In the genomic region with DNA sequence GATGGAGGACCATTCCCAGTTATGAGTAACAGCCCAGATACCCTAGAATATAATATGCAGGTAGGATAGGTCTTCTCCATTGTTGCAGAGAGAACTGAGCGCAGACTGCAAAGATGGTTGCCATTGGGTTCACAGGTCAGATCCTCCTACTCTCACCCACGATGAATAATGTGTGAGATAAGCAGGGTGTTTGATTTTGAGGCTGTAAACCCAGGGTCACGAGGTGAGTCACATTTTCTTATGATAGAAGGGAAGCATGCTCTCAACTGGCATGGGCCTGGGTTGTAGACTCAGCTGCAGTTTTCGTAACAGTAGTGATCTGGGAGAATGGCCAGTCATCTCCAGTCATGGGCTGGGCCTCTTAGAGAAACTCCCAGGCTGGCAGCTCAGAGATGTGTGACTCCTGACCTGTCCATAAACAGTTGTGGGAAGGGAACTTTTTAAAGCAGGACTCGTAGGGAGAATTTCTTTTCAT, we compare ENCODE assay signal across 10 cellular contexts.
DNase-seq lines count a peak whose midpoint lies in the region; ATAC-seq and TF ChIP-seq lines count a peak whose summit lies in the region.
"Had no signal": no experiment of that assay in that cellular context is flagged by ENCODE, and none has a peak within 500 bp of the region (broad histone marks: within the 10 kb centered on the region; RNA-seq: fewer than 3 reads in every experiment).

No MANE protein-coding gene starts in this region.

- H3K36me3 Mint-ChIP-seq in Caco-2 (ENCODE audit: insufficient read depth, unreplicated experiment), result no peaks in the 10 kb centered on the region
- H3K36me3 Mint-ChIP-seq in Calu3 (ENCODE audit: insufficient read depth, unreplicated experiment), result no peaks in the 10 kb centered on the region
- H3K36me3 Mint-ChIP-seq: mesothelial cell of epicardium had no signal

- H3K27ac Mint-ChIP-seq in Caco-2 (ENCODE audit: unreplicated experiment), result no peak overlapping the region
- H3K27ac Mint-ChIP-seq in Calu3 (ENCODE audit: unreplicated experiment), result no peak overlapping the region
- H3K27ac Mint-ChIP-seq: mesothelial cell of epicardium had no signal

- no peaks in the 10 kb centered on the region for H3K9me3 ChIP-seq in Caco-2

- H3K4me3 Mint-ChIP-seq in Caco-2 (ENCODE audit: unreplicated experiment) (no peak overlapping the region), Calu3 (ENCODE audit: low read depth, unreplicated experiment) (no peak overlapping the region)
- H3K4me3 Mint-ChIP-seq: mesothelial cell of epicardium had no signal

- no peaks in the 10 kb centered on the region for H3K27me3 ChIP-seq in Caco-2 (replicated peaks; ENCODE audit: control insufficient read depth, insufficient read depth, low read length)

- H3K4me1 ChIP-seq in Caco-2, result peaks cover 17% of the 10 kb centered on the region

- no peaks in the 10 kb centered on the region for H3K9me3 Mint-ChIP-seq in Caco-2 (ENCODE audit: unreplicated experiment)
- no peaks in the 10 kb centered on the region for H3K9me3 Mint-ChIP-seq in Calu3 (ENCODE audit: low read depth, unreplicated experiment)
- H3K9me3 Mint-ChIP-seq: mesothelial cell of epicardium had no signal

- DNase-seq in Caco-2 (peak; percentile 67 to 81), NOMO-1 treated with DMSO at 0.1 percent for 48 hours (lab: John Stamatoyannopoulos, UW; ENCODE audit: unreplicated experiment) (peak; percentile 43), renal cortical epithelial cell (ENCODE audit: low read depth) (peak; percentile 80), Calu3 (no peak), HK-2 (ENCODE audit: unreplicated experiment) (no peak), NCI-H774 (lab: John Stamatoyannopoulos, UW) (no peak)
- DNase-seq: KG1 had no signal

- H3K27me3 Mint-ChIP-seq in Caco-2 (ENCODE audit: insufficient read depth, unreplicated experiment), result no peaks in the 10 kb centered on the region
- no peaks in the 10 kb centered on the region for H3K27me3 Mint-ChIP-seq in Calu3 (ENCODE audit: unreplicated experiment)

- POLR2A ChIA-PET in Caco-2 (lab: Charles Lee), result no interaction called here

- H3K36me3 ChIP-seq in Caco-2 (ENCODE audit: control insufficient read depth, insufficient read depth, low read length), result no peaks in the 10 kb centered on the region

- ATAC-seq in esophagus mucosa (peak; percentile 47), GM21526 (IDR thresholded peaks at IDR 0.05; ENCODE audit: low FRiP score, unreplicated experiment) (no peak)

- intact Hi-C loops in Caco-2 (cut with micrococcal nuclease; ENCODE audit: unreplicated experiment) (loop anchor here (1.0 to 5.0 kb wide), 2 partner anchors 10 to 74 kb away; a partner anchor contains a TSS), Calu3 (cut with micrococcal nuclease; ENCODE audit: unreplicated experiment) (no loop called here)

- BruUV-seq in Caco-2 (replicated peaks; lab: Mats Ljungman, UMichigan) (no TSS peak), Calu3 (replicated peaks; lab: Mats Ljungman, UMichigan) (no TSS peak)

- no peak for TF ChIP-seq CTCF in Caco-2 (IDR thresholded peaks at IDR 0.05; ENCODE audit: insufficient read depth in 1 of 2, low read depth in 1 of 2, low read length in 1 of 2, severe bottlenecking in 1 of 2, unreplicated experiment in 1 of 2)
- no peak for TF ChIP-seq CTCF in Calu3 (IDR thresholded peaks at IDR 0.05; ENCODE audit: unreplicated experiment)

- peaks cover 11% of the 10 kb centered on the region for H3K4me1 Mint-ChIP-seq in Caco-2 (ENCODE audit: low read depth, unreplicated experiment)
- peaks cover 22% of the 10 kb centered on the region for H3K4me1 Mint-ChIP-seq in Calu3 (ENCODE audit: low read depth, unreplicated experiment)

- no peak overlapping the region for H3K4me3 ChIP-seq in Caco-2 (ENCODE audit: low read depth, low read length)

- CTCF ChIA-PET in Caco-2 (lab: Charles Lee), result no interaction called here
- CTCF ChIA-PET in Calu3 (lab: Charles Lee), result no interaction called here

Comparison
In these comparisons a context has a peak if more than half of its experiments do, and no peak if none do; other contexts are left out.
1. DNase-seq: peak in Caco-2 (2 of 2), NOMO-1 treated with DMSO at 0.1 percent for 48 hours (single experiment) and renal cortical epithelial cell (single experiment); none in Calu3 (single experiment), HK-2 (single experiment) and NCI-H774 (single experiment).